In genomic region chr1:201538618-201539551, GRCh38 we compare ENCODE assay signal across 8 cellular contexts. TPM values are rescaled to one million over a fixed set of nuclear protein-coding genes. Genes with fewer than 3 reads are reported as not detected.
DNase-seq lines count a peak whose midpoint lies in the region; ATAC-seq and TF ChIP-seq lines count a peak whose summit lies in the region.

Gene NAV1, plus strand, starts transcription at chr1:201539127. Its CDS starts 83,758 bp downstream, at chr1:201622885.

- H3K9me3 ChIP-seq in BLaER1 (no peaks in the 10 kb centered on the region), right lobe of liver (no peaks in the 10 kb centered on the region), stomach (no peaks in the 10 kb centered on the region)
- H3K9me3 ChIP-seq in effector memory CD4-positive, alpha-beta T cell (ENCODE audit: control insufficient read depth, low read length), result no peaks in the 10 kb centered on the region

- peak within 1 kb of the TSS; percentile 84 for H3K9ac ChIP-seq in BLaER1

- WGBS in right lobe of liver (ENCODE audit: insufficient coverage, low coverage, low lambda C conversion rate, missing lambda C conversion rate), result 0% methylated on average over 11 of the region's 93 CpGs
- 0 to 1% (median 1%) methylated on average over 45 to 93 of the region's 93 CpGs for WGBS in stomach, 5 donors

- peak; percentile 88 for DNase-seq in H4 (ENCODE audit: low spot score)
- peak; percentile 60 for DNase-seq in SK-MEL-5 (ENCODE audit: low read depth, low spot score)
- no peak for DNase-seq in effector memory CD4-positive, alpha-beta T cell
- DNase-seq in right lobe of liver, result peak in 2 of 3 donors; percentile 53 to 74
- peak; percentile 38 for DNase-seq in stomach
- DNase-seq in HT-29 (ENCODE audit: low spot score), result no peak

- H3K4me1 ChIP-seq in BLaER1, result peaks cover 89% of the 10 kb centered on the region
- peaks cover 18% of the 10 kb centered on the region for H3K4me1 ChIP-seq in effector memory CD4-positive, alpha-beta T cell (ENCODE audit: control insufficient read depth, insufficient read depth, low read length, poor library complexity, severe bottlenecking)
- H3K4me1 ChIP-seq in right lobe of liver, result peaks cover 0 to 8% (median 2%) of the 10 kb centered on the region in 4 donors
- peaks cover 29 to 71% (median 38%) of the 10 kb centered on the region in 4 donors for H3K4me1 ChIP-seq in stomach

- ATAC-seq in right lobe of liver (peak; percentile 70 to 80 (median 75)), GM21447 (IDR thresholded peaks at IDR 0.05; ENCODE audit: unreplicated experiment) (no peak)

- peak within 1 kb of the TSS; percentile 97 for H3K4me2 ChIP-seq in BLaER1

- intact Hi-C loops in right lobe of liver (cut with DNase I) (no loop called here), stomach (cut with DNase I; ENCODE audit: low total_unique reads) (no loop called here)

- in situ Hi-C loops in SK-MEL-5 (cut with HindIII; ENCODE audit: low pct_unique_long_range_greater_than_20kb, low sequenced_read_pairs), result no loop called here

- no peaks in the 10 kb centered on the region for H4K20me1 ChIP-seq in BLaER1

- peak within 1 kb of the TSS; percentile 86 for H3K27ac ChIP-seq in BLaER1
- H3K27ac ChIP-seq in effector memory CD4-positive, alpha-beta T cell (ENCODE audit: insufficient read depth, low read length, poor library complexity, severe bottlenecking), result no peak within 1 kb of the TSS
- H3K27ac ChIP-seq in right lobe of liver, result peak within 1 kb of the TSS; percentile 19 to 73 (median 46)
- peak within 1 kb of the TSS; percentile 30 to 87 (median 83) for H3K27ac ChIP-seq in stomach

- peak within 1 kb of the TSS; percentile 86 for H3K4me3 ChIP-seq in BLaER1
- H3K4me3 ChIP-seq in effector memory CD4-positive, alpha-beta T cell (ENCODE audit: insufficient read depth, low read depth, low read length, poor library complexity, severe bottlenecking), result peak within 1 kb of the TSS; percentile 48
- H3K4me3 ChIP-seq in right lobe of liver, result peak within 1 kb of the TSS; percentile 43 to 56 (median 49)
- peak within 1 kb of the TSS; percentile 63 to 70 (median 66) for H3K4me3 ChIP-seq in stomach

- no peak for TF ChIP-seq EP300 in stomach (IDR thresholded peaks at IDR 0.05)

- H3K36me3 ChIP-seq in BLaER1 (no peaks in the 10 kb centered on the region), right lobe of liver (no peaks in the 10 kb centered on the region), stomach (no peaks in the 10 kb centered on the region)
- no peaks in the 10 kb centered on the region for H3K36me3 ChIP-seq in effector memory CD4-positive, alpha-beta T cell (ENCODE audit: control insufficient read depth, insufficient read depth, low read length)

- TF ChIP-seq POLR2A in right lobe of liver (IDR thresholded peaks at IDR 0.05), result peak; percentile 58
- TF ChIP-seq POLR2A in stomach (IDR thresholded peaks at IDR 0.05), result no peak

- TF ChIP-seq CTCF in right lobe of liver (IDR thresholded peaks at IDR 0.05) (no peak), stomach (IDR thresholded peaks at IDR 0.05) (peak in 1 of 7 experiments; percentile 3)

- H3K27me3 ChIP-seq in BLaER1, result peaks cover 38% of the 10 kb centered on the region
- peaks cover 40% of the 10 kb centered on the region for H3K27me3 ChIP-seq in effector memory CD4-positive, alpha-beta T cell (replicated peaks; ENCODE audit: control insufficient read depth, insufficient read depth, low read length, poor library complexity, severe bottlenecking)
- H3K27me3 ChIP-seq in right lobe of liver, result no peaks in the 10 kb centered on the region
- H3K27me3 ChIP-seq in stomach, result peaks cover 0 to 45% (median 23%) of the 10 kb centered on the region in 3 donors

RNA-seq across cellular contexts. Expression of gene NAV1, which starts in this region (rescaled TPM):
- total RNA-seq in H4 (2014; rRNA removed; shearing (Covaris generic)), result 13.1 and 16.1 TPM in 2 replicates
- total RNA-seq in SK-MEL-5 (2014; rRNA removed; shearing (Covaris generic)), result 13.7 and 15.3 TPM in 2 replicates
- 12.5 and 20.5 TPM in 2 replicates for polyA plus RNA-seq in SK-MEL-5 (2015; cell fraction: cytosol; rRNA removed)
- polyA plus RNA-seq in SK-MEL-5 (2015; cell fraction: nucleus; rRNA removed), result 13.0 and 34.3 TPM in 2 replicates
- total RNA-seq in right lobe of liver (1 to 10 TPM; 2.1 to 7.4 (median 3.7) TPM), stomach (10 to 100 TPM in 4 of 5 donors, 1 to 10 TPM in 1; 8.2 to 33.0 (median 17.3) TPM)
- polyA plus RNA-seq in stomach, result 1 to 10 TPM; 3.0 to 4.7 (median 4.7) TPM
- total RNA-seq in HT-29 (2014; rRNA removed; shearing (Covaris generic)), result 0.51 and 0.99 TPM in 2 replicates

Comparison
In these comparisons a context has a peak if more than half of its experiments do, and no peak if none do; other contexts are left out.
1. DNase-seq: peak in H4 (single experiment), SK-MEL-5 (single experiment), right lobe of liver (2 of 3) and stomach (single experiment); none in effector memory CD4-positive, alpha-beta T cell (0 of 3) and HT-29 (single experiment).
2. Peak in every context shown above with its lines, with median percentiles within 50 percentile points of each other: H3K4me3 ChIP-seq.